ENCODE assay signal across 1 cellular context in genomic region chr2:68089961-68090360, GRCh38.
TF ChIP-seq lines count a peak whose summit lies in the region.

No MANE protein-coding gene starts in this region.

TF ChIP-seq in GM12878, 131 proteins besides CTCF, POLR2A, EP300 and RAD21:
- TF ChIP-seq RUNX3 (IDR thresholded peaks at IDR 0.05; ENCODE audit: low read length) = peak; percentile 26; the same call in 1 of the 2 replicates
- 0 out of 2 replicates have a peak, but pooled peaks have one; percentile 12 for TF ChIP-seq MEF2A (IDR thresholded peaks at IDR 0.05; ENCODE audit: insufficient read depth, low read depth, low read length)
- TF ChIP-seq NFIC (IDR thresholded peaks at IDR 0.05; ENCODE audit: low read depth, low read length) = no peak
TF ChIP-seq in GM12878: peak in this region for 2.
